33 cellular contexts compared by ENCODE assay signal in genomic region chr2:162749456-162749855, GRCh38.
"Had no signal": no experiment of that assay in that cellular context is flagged by ENCODE, and none has a peak within 500 bp of the region (broad histone marks: within the 10 kb centered on the region; RNA-seq: fewer than 3 reads in every experiment).

No MANE protein-coding gene starts in this region.

- DNase-seq: Karpas-422, Kasumi-1, MG63, MM.1S, MV-4-11, NCI-H1048, NCI-H1092, NCI-H1092 treated with DMSO at 0.1 percent for 48 hours, NCI-H1105, NCI-H1105 treated with DMSO at 0.1 percent for 48 hours, NCI-H1417 treated with DMSO at 0.1 percent for 48 hours, NCI-H1436, NCI-H1436 treated with DMSO at 0.1 percent for 48 hours, NCI-H146, NCI-H1694, NCI-H1694 treated with DMSO at 0.1 percent for 48 hours, NCI-H187, NCI-H187 treated with DMSO at 0.1 percent for 48 hours, NCI-H1930, NCI-H2029, NCI-H2029 treated with DMSO at 0.1 percent for 48 hours, NCI-H2081, NCI-H2081 treated with DMSO at 0.1 percent for 48 hours, NCI-H2107, NCI-H2171, NCI-H2171 treated with DMSO at 0.1 percent for 48 hours, NCI-H2227 treated with DMSO at 0.1 percent for 48 hours, NCI-H226, NCI-H446, NCI-H446 treated with DMSO at 0.1 percent for 48 hours, NCI-H510A, NCI-H510A treated with DMSO at 0.1 percent for 48 hours had no signal

- H3K4me3 ChIP-seq: MG63 had no signal

- H3K9me3 ChIP-seq: MG63 had no signal

- H3K27me3 ChIP-seq: MG63 had no signal

- H3K36me3 ChIP-seq: MG63 had no signal

- H3K27ac ChIP-seq: KMS-11 had no signal

- H3K9ac ChIP-seq: KMS-11 had no signal
